ENCODE assay signal across 1 cellular context in the genomic region with DNA sequence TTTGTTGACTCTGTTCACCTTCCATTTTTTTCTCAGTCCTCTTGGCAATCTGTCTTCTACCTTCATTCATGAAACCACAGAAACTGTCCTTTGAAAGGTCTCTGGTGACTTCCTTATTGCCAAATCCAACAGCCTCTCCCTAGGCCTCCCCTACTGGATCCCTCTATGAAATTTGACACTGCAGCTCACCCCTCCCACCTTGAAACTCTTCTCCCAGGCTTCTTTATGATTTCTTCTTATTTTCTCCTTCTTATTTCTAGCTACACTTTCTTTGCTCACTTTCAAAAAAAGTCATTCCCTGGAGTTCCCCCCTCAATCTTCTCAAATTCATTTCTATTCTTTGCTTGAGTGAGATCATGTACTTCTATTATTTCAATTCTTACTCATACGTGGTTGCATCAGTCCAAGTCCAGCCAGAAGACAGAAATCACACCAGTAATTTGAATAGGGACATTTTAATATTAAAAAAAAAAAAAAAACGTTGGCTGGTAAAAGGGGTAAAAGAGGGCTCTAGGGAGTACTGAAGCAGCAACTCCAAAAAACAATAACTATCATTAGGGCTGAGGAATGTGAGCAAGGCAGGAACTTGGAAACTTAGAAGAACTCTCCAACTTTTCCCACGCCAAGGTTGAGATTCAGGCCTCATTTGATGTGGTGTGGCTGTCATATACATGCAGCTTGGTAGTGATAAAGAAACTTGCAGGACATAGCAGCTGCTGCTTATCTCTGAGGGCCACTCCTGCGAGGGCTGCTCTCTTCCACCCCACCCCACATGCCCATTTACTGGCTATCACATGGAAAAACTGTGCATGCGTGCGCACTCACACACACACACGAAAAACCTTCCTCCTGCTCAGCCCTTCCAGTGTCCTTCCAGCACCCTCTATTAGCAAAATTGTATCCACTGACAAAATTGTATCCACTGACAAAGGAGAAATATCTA.
TF ChIP-seq lines count a peak whose summit lies in the region.

No MANE protein-coding gene starts in this region.

TF ChIP-seq in GM23338, 12 proteins besides CTCF, POLR2A, EP300 and RAD21 (continued from another document):
- TF ChIP-seq REST (IDR thresholded peaks at IDR 0.05; ENCODE audit: unreplicated experiment) (no peak), STAT1 (IDR thresholded peaks at IDR 0.05; ENCODE audit: unreplicated experiment) (no peak), POLR2AphosphoS5 (IDR thresholded peaks at IDR 0.05; ENCODE audit: low read depth) (no peak), JUNB (IDR thresholded peaks at IDR 0.05; ENCODE audit: unreplicated experiment) (no peak)
